Comparison of ENCODE assay signal across 4 cellular contexts in the genomic region with DNA sequence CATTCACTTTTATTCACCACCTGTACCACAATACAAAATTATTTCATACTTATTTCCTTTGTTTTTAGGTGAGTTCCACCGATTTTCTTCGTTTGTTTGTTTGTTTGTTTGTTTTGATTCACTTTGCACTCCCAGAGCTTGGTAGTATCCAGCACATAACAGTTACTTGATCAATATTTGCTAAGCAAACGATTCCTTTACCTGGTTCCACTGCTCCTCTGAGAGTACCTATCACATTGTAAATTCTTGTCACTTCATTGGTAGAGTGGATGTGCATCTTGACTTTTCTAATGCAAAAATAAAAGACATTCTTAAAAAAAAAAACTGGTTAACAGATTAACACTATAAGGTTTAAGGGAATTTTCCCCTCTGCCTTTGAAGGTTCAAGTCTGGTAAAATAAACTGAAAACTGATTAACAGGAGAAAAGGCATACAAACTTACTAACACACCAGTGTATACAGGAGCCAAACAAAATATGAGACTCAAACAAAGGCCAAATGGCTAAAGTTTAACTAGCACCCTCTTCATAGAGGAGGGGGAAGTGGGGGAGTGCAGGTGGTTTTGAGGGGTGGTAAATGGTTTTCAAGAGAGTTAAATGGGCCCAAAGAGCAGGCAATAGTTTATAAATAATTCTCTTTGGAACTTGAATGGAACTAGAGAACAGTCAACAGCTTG. TPM values are rescaled to one million over a fixed set of nuclear protein-coding genes. Genes with fewer than 3 reads are reported as not detected.
"Had no signal": no experiment of that assay in that cellular context is flagged by ENCODE, and none has a peak within 500 bp of the region (broad histone marks: within the 10 kb centered on the region; RNA-seq: fewer than 3 reads in every experiment).

No MANE protein-coding gene starts in this region.

RNA-seq across cellular contexts. Expression of gene FOLH1, which starts 33.6 kb away (rescaled TPM):
- total RNA-seq: natural killer cell, progenitor cell of endocrine pancreas, smooth muscle cell had no signal
- polyA plus RNA-seq: neural cell, smooth muscle cell had no signal
